Comparison of ENCODE assay signal across 22 cellular contexts in the genomic region with DNA sequence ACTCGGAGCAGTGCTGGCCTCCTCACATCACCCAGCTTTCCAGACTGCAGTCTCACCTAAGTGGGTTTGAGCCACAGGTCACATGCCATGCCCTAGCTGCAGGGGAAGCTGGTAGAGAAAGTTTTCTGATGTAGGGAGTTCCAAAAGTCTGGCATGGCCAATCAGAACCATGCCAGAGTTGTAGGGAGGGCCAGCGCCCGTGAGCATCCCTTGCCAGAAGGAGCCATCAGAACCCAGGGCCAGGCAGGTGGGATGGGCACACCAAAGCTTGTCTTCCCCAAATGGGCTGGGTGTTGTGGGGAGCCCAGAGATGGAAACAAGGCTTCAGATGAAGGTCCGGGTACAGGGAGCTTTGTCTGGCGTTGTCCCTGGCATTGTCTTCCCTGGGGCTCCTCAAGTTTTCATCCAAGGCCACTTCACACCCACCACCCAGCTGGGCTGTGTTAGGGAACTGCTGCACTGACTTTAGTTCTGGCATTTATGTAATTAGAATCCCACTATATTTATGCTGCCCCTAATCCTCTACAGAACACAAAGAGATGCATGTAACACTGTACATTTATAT.
"Had no signal": no experiment of that assay in that cellular context is flagged by ENCODE, and none has a peak within 500 bp of the region (broad histone marks: within the 10 kb centered on the region; RNA-seq: fewer than 3 reads in every experiment).

No MANE protein-coding gene starts in this region.

- ATAC-seq: HepG2 had no signal

- H3K36me3 ChIP-seq: MG63 had no signal

- H3K9me3 ChIP-seq: MG63, SK-N-SH had no signal

- H3K4me3 ChIP-seq: MG63 had no signal

- H3K27me3 ChIP-seq: MG63 had no signal

- DNase-seq: IMR-90, Karpas-422, KG1, MG63, NCI-H1092, NCI-H1105 treated with DMSO at 0.1 percent for 48 hours, NCI-H1417 treated with DMSO at 0.1 percent for 48 hours, NCI-H146, NCI-H1694 treated with DMSO at 0.1 percent for 48 hours, NCI-H1930, NCI-H2081, NCI-H2107, NCI-H226, NCI-H446, NCI-H524, NCI-H526 treated with DMSO at 0.1 percent for 48 hours, NCI-H748 treated with DMSO at 0.1 percent for 48 hours, RPMI8226, SHP77, SK-N-SH, SW 1271 had no signal
